ENCODE assay signal across 11 cellular contexts in genomic region chr4:85779165-85779564, GRCh38.
DNase-seq lines count a peak whose midpoint lies in the region; ATAC-seq and TF ChIP-seq lines count a peak whose summit lies in the region.
"Had no signal": no experiment of that assay in that cellular context is flagged by ENCODE, and none has a peak within 500 bp of the region (broad histone marks: within the 10 kb centered on the region; RNA-seq: fewer than 3 reads in every experiment).

No MANE protein-coding gene starts in this region.

- CTCF ChIA-PET in AG04450 (lab: Charles Lee), result interaction anchor here (0.7 to 3.7 kb wide), 20 partner anchors 9 to 695 kb away, joined by 3 to 26 read pairs (median 4); no protein-coding TSS in a partner anchor

- H3K4me3 ChIP-seq in AG04450 (ENCODE audit: low read depth, low read length) (peak overlapping the region; percentile 67), ascending aorta (peak overlapping the region; percentile 46 to 60)

- no peaks in the 10 kb centered on the region for H3K9me3 ChIP-seq in AG04450 (ENCODE audit: control insufficient read depth, insufficient read depth, low read length)
- H3K9me3 ChIP-seq in ascending aorta, result no peaks in the 10 kb centered on the region

- DNase-seq in AG04450 (ENCODE audit: low read depth, low spot score) (no peak), ascending aorta (ENCODE audit: low spot score in 2 of 2) (no peak), lung microvascular endothelial cell (ENCODE audit: low read depth in 2 of 2) (peak; percentile 74 to 88), NCI-H1048 (lab: John Stamatoyannopoulos, UW) (no peak), HK-2 (ENCODE audit: unreplicated experiment) (no peak), DMS79 (lab: John Stamatoyannopoulos, UW) (no peak), NCI-H345 treated with DMSO at 0.1 percent for 48 hours (lab: John Stamatoyannopoulos, UW; ENCODE audit: unreplicated experiment) (no peak)
- DNase-seq: CD4-positive, CD25-positive, alpha-beta regulatory T cell; erythroblast; stimulated activated CD4-positive, alpha-beta T cell treated with anti-CD3 and anti-CD28 coated beads, Interleukin-2, amount 100 ng/mL, for 24 hours had no signal

- H3K27me3 ChIP-seq in AG04450 (ENCODE audit: control insufficient read depth, insufficient read depth, low read length) (no peaks in the 10 kb centered on the region), ascending aorta (no peaks in the 10 kb centered on the region)

- H3K36me3 ChIP-seq in ascending aorta, result no peaks in the 10 kb centered on the region

- peak; percentile 21 for ATAC-seq in HG02588 (IDR thresholded peaks at IDR 0.05; ENCODE audit: unreplicated experiment)

- intact Hi-C loops in ascending aorta (cut with DNase I), result no loop called here

- H3K4me1 ChIP-seq in ascending aorta, result peaks cover 0 to 13% of the 10 kb centered on the region in 2 donors

- POLR2A ChIA-PET in AG04450 (lab: Yijun Ruan, JAX), result interaction anchor here (1.0 to 1.3 kb wide), 2 partner anchors 17 to 49 kb away, joined by 4 to 7 read pairs; no protein-coding TSS in a partner anchor

- TF ChIP-seq CTCF in AG04450 (IDR thresholded peaks at IDR 0.05; ENCODE audit: low read depth, low read length), result no peak
- TF ChIP-seq CTCF in ascending aorta (IDR thresholded peaks at IDR 0.05), result no peak

- H3K27ac ChIP-seq in AG04450 (ENCODE audit: low read depth, low read length) (no peak overlapping the region), ascending aorta (peak overlapping the region; percentile 40 to 79)

Comparison
In these comparisons a context has a peak if more than half of its experiments do, and no peak if none do; other contexts are left out.
1. DNase-seq: peak in lung microvascular endothelial cell (2 of 2); none in AG04450 (single experiment), ascending aorta (0 of 2), NCI-H1048 (single experiment), HK-2 (single experiment), DMS79 (single experiment) and NCI-H345 treated with DMSO at 0.1 percent for 48 hours (single experiment).